Comparison of ENCODE assay signal across 22 cellular contexts in genomic region chr4:154983714-154984113, GRCh38.
A peak's percentile ranks its signal among the peaks of the same experiment; 100 is the strongest.
DNase-seq lines count a peak whose midpoint lies in the region; ATAC-seq, FAIRE-seq and TF ChIP-seq lines count a peak whose summit lies in the region.
"Had no signal": no experiment of that assay in that cellular context is flagged by ENCODE, and none has a peak within 500 bp of the region (broad histone marks: within the 10 kb centered on the region; RNA-seq: fewer than 3 reads in every experiment).

No MANE protein-coding gene starts in this region.

- no peak for TF ChIP-seq POLR2A in GM12878 (IDR thresholded peaks at IDR 0.05; ENCODE audit: low read depth, low read length)

- no peak for FAIRE-seq in GM12878 (lab: Jason Lieb, UNC)
- FAIRE-seq: A549, GM19239, H54 had no signal

- H3K4me3 ChIP-seq in GM12878, result no peak overlapping the region
- H3K4me3 ChIP-seq in upper lobe of right lung, result no peak overlapping the region
- H3K4me3 ChIP-seq in foreskin fibroblast (ENCODE audit: low read depth in 1 of 2, low read length in 2 of 2), result no peak overlapping the region
- H3K4me3 ChIP-seq: A549, GM23338, HAP-1 had no signal

- no peak overlapping the region for H2AFZ ChIP-seq in GM12878 (ENCODE audit: control insufficient read depth, low read depth, low read length)
- H2AFZ ChIP-seq: GM23338 had no signal

- no peak for TF ChIP-seq EP300 in GM12878 (IDR thresholded peaks at IDR 0.05; ENCODE audit: borderline replicate concordance in 1 of 2, control insufficient read depth in 1 of 2, low read depth in 2 of 2, low read length in 2 of 2)

- RAD21 ChIA-PET in GM12878 (lab: Charles Lee; ENCODE audit: unreplicated experiment), result interaction anchor here (0.9 kb wide), 1 partner anchor 430 kb away, joined by 3 read pairs; no protein-coding TSS in a partner anchor

- no peak for TF ChIP-seq RAD21 in GM12878 (IDR thresholded peaks at IDR 0.05; ENCODE audit: insufficient read depth, low read depth, low read length)

- 6% methylated on average over 5 of the region's 5 CpGs for WGBS in GM12878 (ENCODE audit: insufficient coverage, insufficient replicate concordance, low lambda C conversion rate, missing lambda C conversion rate)

- no TSS peak for BruUV-seq in GM12878 (replicated peaks; lab: Mats Ljungman, UMichigan)

- H3K27me3 ChIP-seq in GM12878 (replicated peaks in 1 of 2; ENCODE audit: control insufficient read depth in 2 of 2, insufficient read depth in 2 of 2, low read length in 1 of 2) (no peaks in the 10 kb centered on the region), upper lobe of right lung (no peaks in the 10 kb centered on the region)

- SMC1A ChIA-PET in GM12878 (lab: Charles Lee; ENCODE audit: uncharacterized antibody, unreplicated experiment), result interaction anchor here (0.6 to 1.1 kb wide), 3 partner anchors 10 to 161 kb away, joined by 3 read pairs; no protein-coding TSS in a partner anchor

- H3K79me2 ChIP-seq in GM12878 (ENCODE audit: control insufficient read depth, insufficient read depth, low read length), result no peaks in the 10 kb centered on the region

- intact Hi-C loops in GM12878 (cut with micrococcal nuclease; ENCODE audit: unreplicated experiment) (loop anchor here (2.0 to 5.0 kb wide), 2 partner anchors 49 to 804 kb away; no protein-coding TSS in a partner anchor), upper lobe of right lung (cut with DNase I) (no loop called here)

- DNase-seq in GM12878 (ENCODE audit: low read depth, low spot score) (no peak), upper lobe of right lung (no peak), foreskin fibroblast (no peak), H4 (ENCODE audit: low spot score) (no peak)
- DNase-seq: 8988T; ACHN; C1 segment of cervical spinal cord; Calu3; CD4-positive, alpha-beta memory T cell; COR-L47; DMS53; DMS79 treated with DMSO at 0.1 percent for 48 hours; GF-D8; HFFc6 had no signal

- H4K20me1 ChIP-seq in GM12878 (ENCODE audit: control insufficient read depth, insufficient read depth), result no peaks in the 10 kb centered on the region

- H3K27ac ChIP-seq in GM12878 (ENCODE audit: control insufficient read depth, insufficient read depth) (no peak overlapping the region), upper lobe of right lung (no peak overlapping the region)
- H3K27ac ChIP-seq: A549 had no signal

- no peak overlapping the region for H3K4me2 ChIP-seq in GM12878 (ENCODE audit: control insufficient read depth, insufficient read depth)
- H3K4me2 ChIP-seq: A549, GM23338 had no signal

- H3K36me3 ChIP-seq in GM12878 (ENCODE audit: control insufficient read depth in 2 of 2, insufficient read depth in 2 of 2, low read length in 1 of 2) (no peaks in the 10 kb centered on the region), upper lobe of right lung (no peaks in the 10 kb centered on the region)
- H3K36me3 ChIP-seq: HAP-1 had no signal

- H3K9ac ChIP-seq in GM12878 (ENCODE audit: control insufficient read depth, insufficient read depth, low read length), result no peak overlapping the region

- POLR2A ChIA-PET in GM12878 (lab: Charles Lee), result no interaction called here

- ATAC-seq in GM18867 (IDR thresholded peaks at IDR 0.05; ENCODE audit: unreplicated experiment) (peak; percentile 6), HG02798 (IDR thresholded peaks at IDR 0.05; ENCODE audit: poor library complexity, unreplicated experiment) (peak; percentile 5), GM12878 (peak; percentile 22; the same call in 2 of the 3 replicates), upper lobe of right lung (peak; percentile 65), HG03097 (IDR thresholded peaks at IDR 0.05; ENCODE audit: low FRiP score, unreplicated experiment) (no peak)
- ATAC-seq: A549, GM23338 had no signal

- in situ Hi-C loops in GM12878 (cut with MboI), result loop anchor here (5.0 to 25.0 kb wide), 2 partner anchors 389 to 804 kb away; no protein-coding TSS in a partner anchor

- H3K4me1 ChIP-seq in GM12878 (ENCODE audit: control insufficient read depth, insufficient read depth, low read length) (no peaks in the 10 kb centered on the region), upper lobe of right lung (no peaks in the 10 kb centered on the region)
- H3K4me1 ChIP-seq: A549, HAP-1 had no signal

- TF ChIP-seq CTCF in GM12878 (IDR thresholded peaks at IDR 0.05 in 2 of 3, conservative IDR thresholded peaks at IDR 0.05 in 1 of 3; ENCODE audit: control insufficient read depth in 2 of 3, extremely low read depth in 1 of 3, insufficient read depth in 1 of 3, low read depth in 3 of 3, low read length in 3 of 3) (no peak), upper lobe of right lung (IDR thresholded peaks at IDR 0.05) (no peak), foreskin fibroblast (IDR thresholded peaks at IDR 0.05; ENCODE audit: low read depth, low read length) (no peak)

- CTCF ChIA-PET in GM12878 (lab: Yijun Ruan, JAX), result interaction anchor here (0.6 to 1.3 kb wide), 3 partner anchors 36 to 384 kb away, joined by 3 read pairs; no protein-coding TSS in a partner anchor

- H3K9me3 ChIP-seq in GM12878 (replicated peaks; ENCODE audit: control insufficient read depth, insufficient read depth, low read length) (no peaks in the 10 kb centered on the region; the same call in 2 of the 3 replicates), upper lobe of right lung (no peaks in the 10 kb centered on the region)
- H3K9me3 ChIP-seq: A549, HAP-1 had no signal

TF ChIP-seq in GM12878, 131 proteins besides CTCF, POLR2A, EP300 and RAD21:
- TF ChIP-seq USF2 (IDR thresholded peaks at IDR 0.05; ENCODE audit: borderline replicate concordance, low read depth, low read length), result no peak
- TF ChIP-seq JUNB (IDR thresholded peaks at IDR 0.05), result no peak
- no peak for TF ChIP-seq ZSCAN29 (IDR thresholded peaks at IDR 0.05)
- TF ChIP-seq ZNF217 (IDR thresholded peaks at IDR 0.05), result no peak
- no peak for TF ChIP-seq SPI1 (IDR thresholded peaks at IDR 0.05; ENCODE audit: borderline replicate concordance, insufficient read depth, low read depth, low read length)
- no peak for TF ChIP-seq BCL11A (IDR thresholded peaks at IDR 0.05; ENCODE audit: low read depth, low read length)
- TF ChIP-seq SREBF2 (IDR thresholded peaks at IDR 0.05; ENCODE audit: low read length), result no peak
- no peak for TF ChIP-seq ATF3 (IDR thresholded peaks at IDR 0.05; ENCODE audit: borderline replicate concordance, extremely low read depth, low read depth, low read length)
- no peak for TF ChIP-seq RELB (IDR thresholded peaks at IDR 0.05; ENCODE audit: low read depth)
- TF ChIP-seq POLR2AphosphoS2 (IDR thresholded peaks at IDR 0.05; ENCODE audit: low read depth, low read length), result no peak
- TF ChIP-seq MTA3 (IDR thresholded peaks at IDR 0.05; ENCODE audit: borderline replicate concordance, low read length), result no peak
- no peak for TF ChIP-seq FOXK2 (IDR thresholded peaks at IDR 0.05)
- TF ChIP-seq MEF2B (IDR thresholded peaks at IDR 0.05; ENCODE audit: partially characterized antibody, poor library complexity, severe bottlenecking), result no peak
- no peak for TF ChIP-seq YBX1 (IDR thresholded peaks at IDR 0.05)
- no peak for TF ChIP-seq IRF3 (IDR thresholded peaks at IDR 0.05)
